Comparison of ENCODE assay signal across 29 cellular contexts in genomic region chr4:138437263-138437851, GRCh38.
"Had no signal": no experiment of that assay in that cellular context is flagged by ENCODE, and none has a peak within 500 bp of the region (broad histone marks: within the 10 kb centered on the region; RNA-seq: fewer than 3 reads in every experiment).

No MANE protein-coding gene starts in this region.

- H2AFZ ChIP-seq: parathyroid adenoma had no signal

- H3K36me3 Mint-ChIP-seq: natural killer cell; stimulated activated effector memory CD8-positive, alpha-beta T cell treated with anti-CD3 and anti-CD28 coated beads, Interleukin-12 subunit alpha, Interleukin-12 subunit beta, amount 100 ng/mL, for 72 hours; stimulated activated naive B cell treated with anti-CD40 and anti-IgM and Interleukin-4, amounts not matched to agents 10 μg/mL and 1 μg/mL and 100 μg/mL, for 72 hours; type B pancreatic cell had no signal

- H3K79me2 ChIP-seq: parathyroid adenoma had no signal

- H3K27me3 ChIP-seq: ovary, right lobe of liver, sigmoid colon, stomach, thyroid gland, tibial nerve, upper lobe of right lung, uterus had no signal

- H3K27me3 Mint-ChIP-seq: naive thymus-derived CD4-positive, alpha-beta T cell; progenitor cell of endocrine pancreas; stimulated activated naive B cell treated with anti-CD40 and anti-IgM and Interleukin-4, amounts not matched to agents 10 μg/mL and 1 μg/mL and 100 μg/mL, for 72 hours; stimulated activated naive CD8-positive, alpha-beta T cell treated with anti-CD3 and anti-CD28 coated beads, Interleukin-15, Interleukin-2, amounts not matched to agents 100 ng/mL and 50 ng/mL, for 24 hours; type B pancreatic cell had no signal

- DNase-seq: naive thymus-derived CD4-positive, alpha-beta T cell; natural killer cell; nephron progenitor cell; occipital lobe; ovary; posterior cingulate gyrus; psoas muscle; right cardiac atrium; right lobe of liver; sigmoid colon; small intestine; stimulated activated CD4-positive, alpha-beta T cell treated with anti-CD3 and anti-CD28 coated beads, Interleukin-15, amount 100 ng/mL, for 24 hours; stimulated activated CD4-positive, alpha-beta T cell treated with anti-CD3 and anti-CD28 coated beads, Interleukin-2, amount 100 ng/mL, for 24 hours; stimulated activated CD4-positive, alpha-beta T cell treated with anti-CD3 and anti-CD28 coated beads, Interleukin-2, amount 100 ng/mL, for 48 hours; stimulated activated CD4-positive, alpha-beta T cell treated with anti-CD3 and anti-CD28 coated beads, Interleukin-4, amount 100 ng/mL, for 24 hours; stimulated activated naive B cell treated with anti-CD40 and anti-IgM and Interleukin-4, amounts not matched to agents 10 μg/mL and 1 μg/mL and 100 μg/mL, for 72 hours; stimulated activated naive CD4-positive, alpha-beta T cell treated with Interleukin-2 at 50 U/mL for 16 hours; stomach; thyroid gland; upper lobe of right lung; uterus had no signal

- H3K4me1 Mint-ChIP-seq: naive thymus-derived CD4-positive, alpha-beta T cell; natural killer cell; neural crest cell; stimulated activated effector memory CD8-positive, alpha-beta T cell treated with anti-CD3 and anti-CD28 coated beads, Interleukin-12 subunit alpha, Interleukin-12 subunit beta, amount 100 ng/mL, for 72 hours; stimulated activated naive B cell treated with anti-CD40 and anti-IgM and Interleukin-4, amounts not matched to agents 10 μg/mL and 1 μg/mL and 100 μg/mL, for 72 hours had no signal

- H3K4me1 ChIP-seq: parathyroid adenoma, psoas muscle, right lobe of liver, sigmoid colon, stomach, thyroid gland, tibial nerve, upper lobe of right lung, uterus had no signal

- H3K9me3 ChIP-seq: ovary, thyroid gland, upper lobe of right lung, uterus had no signal

- H3K27ac Mint-ChIP-seq: naive thymus-derived CD4-positive, alpha-beta T cell; natural killer cell; nephron progenitor cell; progenitor cell of endocrine pancreas; stimulated activated effector memory CD8-positive, alpha-beta T cell treated with anti-CD3 and anti-CD28 coated beads, Interleukin-12 subunit alpha, Interleukin-12 subunit beta, amount 100 ng/mL, for 72 hours; stimulated activated naive B cell treated with anti-CD40 and anti-IgM and Interleukin-4, amounts not matched to agents 10 μg/mL and 1 μg/mL and 100 μg/mL, for 72 hours; stimulated activated naive CD8-positive, alpha-beta T cell treated with anti-CD3 and anti-CD28 coated beads, Interleukin-15, Interleukin-2, amounts not matched to agents 100 ng/mL and 50 ng/mL, for 24 hours; type B pancreatic cell had no signal

- ATAC-seq: naive thymus-derived CD4-positive, alpha-beta T cell; natural killer cell; psoas muscle; right cardiac atrium; right lobe of liver; stimulated activated effector memory CD8-positive, alpha-beta T cell treated with anti-CD3 and anti-CD28 coated beads, Interleukin-12 subunit alpha, Interleukin-12 subunit beta, amount 100 ng/mL, for 72 hours; stimulated activated naive B cell treated with anti-CD40 and anti-IgM and Interleukin-4, amounts not matched to agents 10 μg/mL and 1 μg/mL and 100 μg/mL, for 72 hours; upper lobe of right lung had no signal

- H3K4me3 Mint-ChIP-seq: naive thymus-derived CD4-positive, alpha-beta T cell; natural killer cell; nephron progenitor cell; neural crest cell; stimulated activated effector memory CD8-positive, alpha-beta T cell treated with anti-CD3 and anti-CD28 coated beads, Interleukin-12 subunit alpha, Interleukin-12 subunit beta, amount 100 ng/mL, for 72 hours; stimulated activated naive B cell treated with anti-CD40 and anti-IgM and Interleukin-4, amounts not matched to agents 10 μg/mL and 1 μg/mL and 100 μg/mL, for 72 hours; stimulated activated naive CD8-positive, alpha-beta T cell treated with anti-CD3 and anti-CD28 coated beads, Interleukin-15, Interleukin-2, amounts not matched to agents 100 ng/mL and 50 ng/mL, for 24 hours; type B pancreatic cell had no signal

- H3K36me3 ChIP-seq: ovary, right lobe of liver, sigmoid colon, stomach, thoracic aorta, thyroid gland, tibial nerve, upper lobe of right lung, uterus had no signal

- H3K27ac ChIP-seq: ovary, parathyroid adenoma, psoas muscle, right lobe of liver, sigmoid colon, stomach, thoracic aorta, thyroid gland, tibial nerve, upper lobe of right lung, uterus had no signal

- H3K9ac ChIP-seq: parathyroid adenoma had no signal

- H3K4me3 ChIP-seq: ovary, psoas muscle, right lobe of liver, sigmoid colon, stomach, thoracic aorta, thyroid gland, tibial nerve, upper lobe of right lung, uterus had no signal
